Comparison of ENCODE assay signal across 15 cellular contexts in genomic region chr18:6401687-6402086, GRCh38. TPM values are rescaled to one million over a fixed set of nuclear protein-coding genes. Genes with fewer than 3 reads are reported as not detected.
DNase-seq lines count a peak whose midpoint lies in the region; ATAC-seq, FAIRE-seq and TF ChIP-seq lines count a peak whose summit lies in the region.
"Had no signal": no experiment of that assay in that cellular context is flagged by ENCODE, and none has a peak within 500 bp of the region (broad histone marks: within the 10 kb centered on the region; RNA-seq: fewer than 3 reads in every experiment).

No MANE protein-coding gene starts in this region.

- 100% methylated on average over 8 of the region's 8 CpGs for WGBS in HepG2 (ENCODE audit: low lambda C conversion rate)
- 67% methylated on average over 4 of the region's 8 CpGs for WGBS in right lobe of liver (ENCODE audit: insufficient coverage, low coverage, low lambda C conversion rate, missing lambda C conversion rate)

- H3K4me2 ChIP-seq in HepG2 (ENCODE audit: low read depth, low read length), result no peak overlapping the region
- H3K4me2 ChIP-seq: BLaER1 had no signal

- H3K27ac ChIP-seq in HepG2 (ENCODE audit: extremely low read length, insufficient read depth, low read length), result no peak overlapping the region
- no peak overlapping the region for H3K27ac ChIP-seq in right lobe of liver
- H3K27ac ChIP-seq in foreskin keratinocyte, result no peak overlapping the region
- H3K27ac ChIP-seq: BLaER1, cardiac muscle cell had no signal

- no peaks in the 10 kb centered on the region for H3K9me3 ChIP-seq in HepG2 (ENCODE audit: low read length)
- H3K9me3 ChIP-seq in right lobe of liver, result no peaks in the 10 kb centered on the region
- H3K9me3 ChIP-seq: BLaER1 had no signal

- TF ChIP-seq RAD21 in HepG2 (CRISPR knock-in tag; IDR thresholded peaks at IDR 0.05), result no peak

- TF ChIP-seq EP300 in HepG2 (IDR thresholded peaks at IDR 0.05; ENCODE audit: low read depth in 2 of 2, low read length in 2 of 2) (no peak), HepG2 (CRISPR knock-in tag; IDR thresholded peaks at IDR 0.05; ENCODE audit: borderline replicate concordance) (no peak)

- H3K36me3 ChIP-seq in HepG2 (replicated peaks in 1 of 2; ENCODE audit: control insufficient read depth in 1 of 2, insufficient read depth in 2 of 2, low read length in 2 of 2), result no peaks in the 10 kb centered on the region
- H3K36me3 ChIP-seq in right lobe of liver, result no peaks in the 10 kb centered on the region
- H3K36me3 ChIP-seq: BLaER1, cardiac muscle cell had no signal

- no peak overlapping the region for H2AFZ ChIP-seq in HepG2 (ENCODE audit: low read length)

- H3K79me2 ChIP-seq in HepG2 (ENCODE audit: insufficient read depth, low read length), result peaks cover 73% of the 10 kb centered on the region

- BruUV-seq in HepG2 (replicated peaks; lab: Mats Ljungman, UMichigan), result no TSS peak

- no peak overlapping the region for H3K4me3 Mint-ChIP-seq in activated naive CD8-positive, alpha-beta T cell treated with anti-CD3 and anti-CD28 coated beads, Interleukin-2, amount 50 U/mL, for 24 hours
- H3K4me3 Mint-ChIP-seq in T-cell, result no peak overlapping the region
- H3K4me3 Mint-ChIP-seq: activated CD4-positive, alpha-beta memory T cell treated with anti-CD3 and anti-CD28 coated beads for 36 hours; T-helper 1 cell treated with Interleukin-12 subunit alpha and Interleukin-12 subunit beta and Interleukin-4 antibody, amounts not matched to agents 30 μg/mL and 1 μg/mL, for 36 hours had no signal

- no peak overlapping the region for H3K27ac Mint-ChIP-seq in activated naive CD8-positive, alpha-beta T cell treated with anti-CD3 and anti-CD28 coated beads, Interleukin-2, amount 50 U/mL, for 24 hours
- no peak overlapping the region for H3K27ac Mint-ChIP-seq in T-cell
- H3K27ac Mint-ChIP-seq: activated CD4-positive, alpha-beta memory T cell treated with anti-CD3 and anti-CD28 coated beads for 36 hours; T-helper 1 cell treated with Interleukin-12 subunit alpha and Interleukin-12 subunit beta and Interleukin-4 antibody, amounts not matched to agents 30 μg/mL and 1 μg/mL, for 36 hours had no signal

- CTCF ChIA-PET in HepG2 (lab: Yijun Ruan, JAX; ENCODE audit: low intra/inter-chr PET ratio, low total read pairs), result interaction anchor here (1.3 kb wide), 1 partner anchor 522 kb away, joined by 3 read pairs; no protein-coding TSS in a partner anchor
- CTCF ChIA-PET in T-cell (lab: Charles Lee), result no interaction called here

- peaks cover 13% of the 10 kb centered on the region; the same call in 1 of the 2 replicates for H4K20me1 ChIP-seq in HepG2 (ENCODE audit: insufficient read depth, low read length)

- H3K9ac ChIP-seq in HepG2 (ENCODE audit: insufficient read depth, low read depth, low read length), result no peak overlapping the region
- H3K9ac ChIP-seq: BLaER1 had no signal

- H3K4me1 ChIP-seq in HepG2 (ENCODE audit: insufficient read depth, low read length) (peaks cover 49% of the 10 kb centered on the region), right lobe of liver (peaks cover 0 to 25% (median 7%) of the 10 kb centered on the region in 4 donors), foreskin keratinocyte (no peaks in the 10 kb centered on the region)

- ATAC-seq in HepG2 (no peak), right lobe of liver (no peak), foreskin keratinocyte (no peak), T-cell (replicated peaks in 1 of 4) (no peak)
- no peak for ATAC-seq in activated naive CD8-positive, alpha-beta T cell treated with anti-CD3 and anti-CD28 coated beads, Interleukin-2, amount 50 U/mL, for 24 hours

- POLR2A ChIA-PET in HepG2 (lab: Yijun Ruan, JAX) (no interaction called here), T-cell (lab: Charles Lee) (no interaction called here)

- H3K9me3 Mint-ChIP-seq in activated naive CD8-positive, alpha-beta T cell treated with anti-CD3 and anti-CD28 coated beads, Interleukin-2, amount 50 U/mL, for 24 hours, result no peaks in the 10 kb centered on the region
- H3K9me3 Mint-ChIP-seq in T-cell, result peaks cover 0 to 4% (median 0%) of the 10 kb centered on the region in 3 donors
- H3K9me3 Mint-ChIP-seq: activated CD4-positive, alpha-beta memory T cell treated with anti-CD3 and anti-CD28 coated beads for 36 hours; T-helper 1 cell treated with Interleukin-12 subunit alpha and Interleukin-12 subunit beta and Interleukin-4 antibody, amounts not matched to agents 30 μg/mL and 1 μg/mL, for 36 hours had no signal

- intact Hi-C loops in HepG2 (cut with micrococcal nuclease; ENCODE audit: unreplicated experiment), result loop anchor here (10.0 kb wide), 1 partner anchor 187 kb away; no protein-coding TSS in a partner anchor
- intact Hi-C loops in right lobe of liver (cut with DNase I), result no loop called here

- in situ Hi-C loops in HepG2 (cut with HindIII; ENCODE audit: extremely low pct_ligation_motif_present, low pct_unique_long_range_greater_than_20kb), result no loop called here

- no peaks in the 10 kb centered on the region for H3K4me1 Mint-ChIP-seq in activated naive CD8-positive, alpha-beta T cell treated with anti-CD3 and anti-CD28 coated beads, Interleukin-2, amount 50 U/mL, for 24 hours
- H3K4me1 Mint-ChIP-seq in T-cell, result no peaks in the 10 kb centered on the region

- TF ChIP-seq CTCF in HepG2 (CRISPR knock-in tag; IDR thresholded peaks at IDR 0.05) (peak; percentile 55), right lobe of liver (IDR thresholded peaks at IDR 0.05) (peak in 1 of 4 donors; percentile 15), foreskin keratinocyte (conservative IDR thresholded peaks at IDR 0.05) (peak; percentile 19)

- DNase-seq in HepG2 (ENCODE audit: low spot score), result no peak
- DNase-seq in right lobe of liver, result no peak
- peak; percentile 74 for DNase-seq in NCI-H748 (lab: John Stamatoyannopoulos, UW; ENCODE audit: unreplicated experiment)
- DNase-seq in foreskin keratinocyte, result no peak
- DNase-seq in urothelium cell line (ENCODE audit: low spot score), result no peak
- DNase-seq in activated naive CD8-positive, alpha-beta T cell treated with anti-CD3 and anti-CD28 coated beads, Interleukin-2, amount 50 U/mL, for 24 hours, result no peak
- DNase-seq in A172 (ENCODE audit: low spot score), result no peak
- no peak for DNase-seq in T-cell
- DNase-seq: activated CD4-positive, alpha-beta memory T cell treated with anti-CD3 and anti-CD28 coated beads for 36 hours; GF-D8; NCI-H1436 had no signal

- no peaks in the 10 kb centered on the region for H3K36me3 Mint-ChIP-seq in activated naive CD8-positive, alpha-beta T cell treated with anti-CD3 and anti-CD28 coated beads, Interleukin-2, amount 50 U/mL, for 24 hours (ENCODE audit: low read depth)
- no peaks in the 10 kb centered on the region for H3K36me3 Mint-ChIP-seq in T-cell
- H3K36me3 Mint-ChIP-seq: activated CD4-positive, alpha-beta memory T cell treated with anti-CD3 and anti-CD28 coated beads for 36 hours had no signal

- no peaks in the 10 kb centered on the region for H3K27me3 Mint-ChIP-seq in activated naive CD8-positive, alpha-beta T cell treated with anti-CD3 and anti-CD28 coated beads, Interleukin-2, amount 50 U/mL, for 24 hours
- H3K27me3 Mint-ChIP-seq in T-cell, result no peaks in the 10 kb centered on the region
- H3K27me3 Mint-ChIP-seq: activated CD4-positive, alpha-beta memory T cell treated with anti-CD3 and anti-CD28 coated beads for 36 hours had no signal

- TF ChIP-seq POLR2A in HepG2 (IDR thresholded peaks at IDR 0.05; ENCODE audit: insufficient read depth in 1 of 2, low read depth in 2 of 2, low read length in 2 of 2) (no peak), right lobe of liver (IDR thresholded peaks at IDR 0.05) (no peak)

- H3K4me3 ChIP-seq in HepG2 (replicated peaks in 1 of 3; ENCODE audit: insufficient read depth in 1 of 3, low read depth in 2 of 3, low read length in 3 of 3) (no peak overlapping the region), right lobe of liver (no peak overlapping the region)
- H3K4me3 ChIP-seq: BLaER1, cardiac muscle cell had no signal

- H3K27me3 ChIP-seq in HepG2 (ENCODE audit: control insufficient read depth in 1 of 2, insufficient read depth in 2 of 2, low read length in 2 of 2) (no peaks in the 10 kb centered on the region; a peak in 1 of 5 replicates), right lobe of liver (no peaks in the 10 kb centered on the region), foreskin keratinocyte (no peaks in the 10 kb centered on the region)
- H3K27me3 ChIP-seq: BLaER1, cardiac muscle cell had no signal

- FAIRE-seq in HepG2 (lab: Jason Lieb, UNC), result no peak
- FAIRE-seq in urothelium cell line (lab: Jason Lieb, UNC), result peak; percentile 77
- FAIRE-seq: HTR-8/SVneo had no signal

TF ChIP-seq in HepG2, 621 proteins besides CTCF, POLR2A, EP300 and RAD21 (continues in another document):
- TF ChIP-seq ZNF253 (CRISPR knock-in tag; IDR thresholded peaks at IDR 0.05; ENCODE audit: borderline replicate concordance) (no peak), KLF13 (CRISPR knock-in tag; IDR thresholded peaks at IDR 0.05) (no peak), STAG1 (CRISPR knock-in tag; IDR thresholded peaks at IDR 0.05) (peak; percentile 51)

RNA-seq across cellular contexts. Expression of gene L3MBTL4, which starts 13.0 kb away (rescaled TPM):
- total RNA-seq in HepG2 (2016; rRNA removed; fragmentation: Illumina TruSeq; extraction: Trizol), result 12.8 and 13.3 TPM in 2 replicates
- 25.3 and 29.3 TPM in 2 replicates for total RNA-seq in HepG2 (2016; cell fraction: cytosol; rRNA removed; fragmentation: Illumina TruSeq; extraction: Trizol; ENCODE audit: low read depth)
- 11.6 and 12.3 TPM in 2 replicates for total RNA-seq in HepG2 (2016; cell fraction: insoluble cytoplasmic fraction; rRNA removed; fragmentation: Illumina TruSeq; extraction: Trizol)
- total RNA-seq in HepG2 (2016; cell fraction: membrane; rRNA removed; fragmentation: Illumina TruSeq; extraction: Trizol), result 18.9 and 22.5 TPM in 2 replicates
- total RNA-seq in HepG2 (2016; cell fraction: nucleus; rRNA removed; fragmentation: Illumina TruSeq; extraction: Trizol), result 23.9 and 26.7 TPM in 2 replicates
- polyA plus RNA-seq in HepG2 (2011; rRNA removed), result 10.8 and 13.6 TPM in 2 replicates
- polyA plus RNA-seq in HepG2 (2011; cell fraction: cytosol; rRNA removed), result 7.7 and 12.3 TPM in 2 replicates
- 16.7 and 22.6 TPM in 2 replicates for polyA plus RNA-seq in HepG2 (2011; cell fraction: nucleus; rRNA removed)
- 17.6 and 21.8 TPM in 2 replicates for polyA plus RNA-seq in HepG2 (2012)
- polyA plus RNA-seq in HepG2 (2016; cell fraction: cytosol; fragmentation: Illumina TruSeq; extraction: Trizol; ENCODE audit: low read depth), result 1.4 and 1.5 TPM in 2 replicates
- polyA plus RNA-seq in HepG2 (2016; cell fraction: insoluble cytoplasmic fraction; fragmentation: Illumina TruSeq; extraction: Trizol; ENCODE audit: low read depth), result 9.6 and 10.1 TPM in 2 replicates
- polyA plus RNA-seq in HepG2 (2016; cell fraction: membrane; fragmentation: Illumina TruSeq; extraction: Trizol; ENCODE audit: low read depth), result 3.7 TPM in 2 replicates
- polyA plus RNA-seq in HepG2 (2016; cell fraction: nucleus; fragmentation: Illumina TruSeq; extraction: Trizol; ENCODE audit: insufficient read depth, low read depth), result 9.3 and 9.7 TPM in 2 replicates
- 24.0 TPM in 1 of 2 replicates, not detected in the other for polyA minus RNA-seq in HepG2 (2011; rRNA and poly(A)+ RNA removed; ENCODE audit: low replicate concordance)
- polyA minus RNA-seq in HepG2 (2011; cell fraction: cytosol; rRNA and poly(A)+ RNA removed), result 13.0 and 15.2 TPM in 2 replicates
- 98.6 and 130 TPM in 2 replicates for polyA minus RNA-seq in HepG2 (2011; cell fraction: nucleus; rRNA and poly(A)+ RNA removed)
- 10 to 100 TPM in 4 of 6 experiments, 1 to 10 TPM in 2; 8.2 to 16.0 (median 11.3) TPM for total RNA-seq in right lobe of liver
- total RNA-seq in foreskin keratinocyte, result 0.68 and 1.0 TPM in 2 replicates
- 0.20 and 0.26 TPM in 2 replicates for polyA plus RNA-seq in foreskin keratinocyte
- total RNA-seq in A172 (2014; rRNA removed; shearing (Covaris generic)), result not detected in 2 replicates
- 1 to 10 TPM in 2 of 5 donors, under 1 TPM in 3; 0.58 to 1.6 (median 0.83) TPM for total RNA-seq in T-cell
